In genomic region chr3:24339266-24339825, GRCh38 we compare ENCODE assay signal across 1 cellular context.
TF ChIP-seq lines count a peak whose summit lies in the region.

No MANE protein-coding gene starts in this region.

TF ChIP-seq in HepG2, 621 proteins besides CTCF, POLR2A, EP300 and RAD21 (continued from another document):
- TF ChIP-seq, protein P1, sequence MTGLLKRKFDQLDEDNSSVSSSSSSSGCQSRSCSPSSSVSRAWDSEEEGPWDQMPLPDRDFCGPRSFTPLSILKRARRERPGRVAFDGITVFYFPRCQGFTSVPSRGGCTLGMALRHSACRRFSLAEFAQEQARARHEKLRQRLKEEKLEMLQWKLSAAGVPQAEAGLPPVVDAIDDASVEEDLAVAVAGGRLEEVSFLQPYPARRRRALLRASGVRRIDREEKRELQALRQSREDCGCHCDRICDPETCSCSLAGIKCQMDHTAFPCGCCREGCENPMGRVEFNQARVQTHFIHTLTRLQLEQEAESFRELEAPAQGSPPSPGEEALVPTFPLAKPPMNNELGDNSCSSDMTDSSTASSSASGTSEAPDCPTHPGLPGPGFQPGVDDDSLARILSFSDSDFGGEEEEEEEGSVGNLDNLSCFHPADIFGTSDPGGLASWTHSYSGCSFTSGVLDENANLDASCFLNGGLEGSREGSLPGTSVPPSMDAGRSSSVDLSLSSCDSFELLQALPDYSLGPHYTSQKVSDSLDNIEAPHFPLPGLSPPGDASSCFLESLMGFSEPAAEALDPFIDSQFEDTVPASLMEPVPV (CRISPR knock-in tag; IDR thresholded peaks at IDR 0.05), result no peak
- TF ChIP-seq SIX4 (CRISPR knock-in tag; IDR thresholded peaks at IDR 0.05) (no peak), RBAK (CRISPR knock-in tag; IDR thresholded peaks at IDR 0.05) (no peak)
